ENCODE assay signal across 18 cellular contexts in genomic region chr4:120062663-120063195, GRCh38. TPM values are rescaled to one million over a fixed set of nuclear protein-coding genes. Genes with fewer than 3 reads are reported as not detected.
DNase-seq lines count a peak whose midpoint lies in the region; ATAC-seq and TF ChIP-seq lines count a peak whose summit lies in the region.
"Had no signal": no experiment of that assay in that cellular context is flagged by ENCODE, and none has a peak within 500 bp of the region (broad histone marks: within the 10 kb centered on the region; RNA-seq: fewer than 3 reads in every experiment).

No MANE protein-coding gene starts in this region.

- peak overlapping the region; percentile 81; the same call in 1 of the 2 replicates for H3K4me2 ChIP-seq in PC-3 (ENCODE audit: low read length)

- H4K20me1 ChIP-seq in PC-3 (ENCODE audit: low read length), result peaks cover 23% of the 10 kb centered on the region; the same call in 1 of the 2 replicates

- no peak for TF ChIP-seq CTCF in PC-3 (conservative IDR thresholded peaks at IDR 0.05; ENCODE audit: low read depth, low read length)
- TF ChIP-seq CTCF in endothelial cell (IDR thresholded peaks at IDR 0.05; ENCODE audit: unreplicated experiment), result no peak

- H3K4me3 Mint-ChIP-seq in stimulated activated naive CD8-positive, alpha-beta T cell treated with anti-CD3 and anti-CD28 coated beads, Interleukin-15, Interleukin-2, amounts not matched to agents 100 ng/mL and 50 ng/mL, for 24 hours, result peak overlapping the region; percentile 24
- no peak overlapping the region for H3K4me3 Mint-ChIP-seq in endothelial cell (ENCODE audit: unreplicated experiment)

- peaks cover 26% of the 10 kb centered on the region for H3K4me1 ChIP-seq in PC-3 (ENCODE audit: insufficient read depth, low read length)

- H3K36me3 Mint-ChIP-seq in stimulated activated naive CD8-positive, alpha-beta T cell treated with anti-CD3 and anti-CD28 coated beads, Interleukin-15, Interleukin-2, amounts not matched to agents 100 ng/mL and 50 ng/mL, for 24 hours (ENCODE audit: low read depth), result peaks cover 64% of the 10 kb centered on the region
- no peaks in the 10 kb centered on the region for H3K36me3 Mint-ChIP-seq in endothelial cell (ENCODE audit: low read depth, unreplicated experiment)

- no peak for DNase-seq in stimulated activated naive CD8-positive, alpha-beta T cell treated with anti-CD3 and anti-CD28 coated beads, Interleukin-15, Interleukin-2, amounts not matched to agents 100 U/mL and 50 U/mL, for 24 hours
- DNase-seq in PC-3 (no peak), endothelial cell (ENCODE audit: low spot score) (no peak), HPDE6-E6E7 (ENCODE audit: extremely low spot score) (no peak)
- DNase-seq: activated CD4-positive, alpha-beta T cell treated with anti-CD3 and anti-CD28 coated beads for 48 hours; C1 segment of cervical spinal cord; GDM1; heart left ventricle; left colon; MG63; NCI-H2081 treated with DMSO at 0.1 percent for 48 hours; retina; stimulated activated CD4-positive, alpha-beta T cell treated with anti-CD3 and anti-CD28 coated beads, Interleukin-4, amount 100 ng/mL, for 1 hour; SW 1271 had no signal

- peaks cover 75% of the 10 kb centered on the region for H3K79me2 ChIP-seq in PC-3 (ENCODE audit: low read length)

- POLR2A ChIA-PET in PC-3 (lab: Charles Lee; ENCODE audit: unreplicated experiment), result no interaction called here

- intact Hi-C loops in PC-3 (cut with micrococcal nuclease), result no loop called here

- H3K9me2 ChIP-seq in PC-3 (replicated peaks; ENCODE audit: low read length), result no peaks in the 10 kb centered on the region

- peaks cover 40% of the 10 kb centered on the region for H3K4me1 Mint-ChIP-seq in stimulated activated naive CD8-positive, alpha-beta T cell treated with anti-CD3 and anti-CD28 coated beads, Interleukin-15, Interleukin-2, amounts not matched to agents 100 ng/mL and 50 ng/mL, for 24 hours (ENCODE audit: low read depth)
- peaks cover 9% of the 10 kb centered on the region for H3K4me1 Mint-ChIP-seq in endothelial cell (ENCODE audit: unreplicated experiment)

- H2AFZ ChIP-seq in PC-3 (ENCODE audit: low read length), result no peak overlapping the region

- H3K9me3 Mint-ChIP-seq in stimulated activated naive CD8-positive, alpha-beta T cell treated with anti-CD3 and anti-CD28 coated beads, Interleukin-15, Interleukin-2, amounts not matched to agents 100 ng/mL and 50 ng/mL, for 24 hours, result no peaks in the 10 kb centered on the region
- H3K9me3 Mint-ChIP-seq in endothelial cell (ENCODE audit: unreplicated experiment), result no peaks in the 10 kb centered on the region

- H3K9ac ChIP-seq in PC-3 (ENCODE audit: low read length), result no peak overlapping the region

- no peak overlapping the region for H3K27ac ChIP-seq in PC-3 (ENCODE audit: low read length)
- H3K27ac ChIP-seq: epithelial cell of prostate, heart left ventricle had no signal

- H3F3A ChIP-seq in PC-3 (ENCODE audit: low read length, unreplicated experiment), result no peaks in the 10 kb centered on the region

- H3K9me3 ChIP-seq in PC-3 (ENCODE audit: low read length), result no peaks in the 10 kb centered on the region
- H3K9me3 ChIP-seq: heart left ventricle, MG63 had no signal

- peaks cover 30% of the 10 kb centered on the region for H3K36me3 ChIP-seq in PC-3 (ENCODE audit: low read depth, low read length)

- CTCF ChIA-PET in PC-3 (lab: Charles Lee), result no interaction called here

- no peak for ATAC-seq in stimulated activated naive CD8-positive, alpha-beta T cell treated with anti-CD3 and anti-CD28 coated beads, Interleukin-15, Interleukin-2, amounts not matched to agents 100 U/mL and 50 U/mL, for 24 hours
- ATAC-seq in PC-3, result no peak
- ATAC-seq in HG02970 (IDR thresholded peaks at IDR 0.05; ENCODE audit: low FRiP score, unreplicated experiment), result no peak
- no peak for ATAC-seq in GM19452 (IDR thresholded peaks at IDR 0.05; ENCODE audit: unreplicated experiment)
- ATAC-seq: heart left ventricle, left colon had no signal

- H3K27me3 Mint-ChIP-seq in stimulated activated naive CD8-positive, alpha-beta T cell treated with anti-CD3 and anti-CD28 coated beads, Interleukin-15, Interleukin-2, amounts not matched to agents 100 ng/mL and 50 ng/mL, for 24 hours, result no peaks in the 10 kb centered on the region
- peaks cover 4% of the 10 kb centered on the region for H3K27me3 Mint-ChIP-seq in endothelial cell (ENCODE audit: unreplicated experiment)

- H3K4me3 ChIP-seq in PC-3 (ENCODE audit: low read length), result no peak overlapping the region
- H3K4me3 ChIP-seq: heart left ventricle, MG63 had no signal

- H3K27me3 ChIP-seq in PC-3 (ENCODE audit: low read length), result no peaks in the 10 kb centered on the region
- H3K27me3 ChIP-seq: heart left ventricle, MG63 had no signal

- peak overlapping the region; percentile 22 for H3K27ac Mint-ChIP-seq in stimulated activated naive CD8-positive, alpha-beta T cell treated with anti-CD3 and anti-CD28 coated beads, Interleukin-15, Interleukin-2, amounts not matched to agents 100 ng/mL and 50 ng/mL, for 24 hours
- H3K27ac Mint-ChIP-seq in endothelial cell (ENCODE audit: unreplicated experiment), result peak overlapping the region; percentile 38

- no TSS peak for BruUV-seq in PC-3 (replicated peaks; lab: Mats Ljungman, UMichigan)

RNA-seq across cellular contexts. Expression of gene MAD2L1, which starts 3.9 kb away (rescaled TPM):
- total RNA-seq in PC-3 (2014; rRNA removed) (53.9 and 76.6 TPM in 2 replicates), endothelial cell (ENCODE audit: unreplicated experiment) (11.1 TPM)
